ENCODE assay signal across 11 cellular contexts in genomic region chr20:32386091-32386490, GRCh38. TPM values are rescaled to one million over a fixed set of nuclear protein-coding genes. Genes with fewer than 3 reads are reported as not detected.
DNase-seq lines count a peak whose midpoint lies in the region; ATAC-seq, FAIRE-seq and TF ChIP-seq lines count a peak whose summit lies in the region.
"Had no signal": no experiment of that assay in that cellular context is flagged by ENCODE, and none has a peak within 500 bp of the region (broad histone marks: within the 10 kb centered on the region; RNA-seq: fewer than 3 reads in every experiment).

No MANE protein-coding gene starts in this region.

- peak overlapping the region; percentile 51 for H3K4me3 ChIP-seq in coronary artery
- H3K4me3 ChIP-seq: GM12878 had no signal

- no peaks in the 10 kb centered on the region for H3K9me3 Mint-ChIP-seq in CD4-positive, alpha-beta T cell
- no peaks in the 10 kb centered on the region for H3K9me3 Mint-ChIP-seq in nephron

- POLR2A ChIA-PET in CD4-positive, alpha-beta T cell (lab: Charles Lee) = interaction anchor here (0.6 to 1.3 kb wide), 4 partner anchors 15 to 58 kb away, joined by 4 to 5 read pairs (median 4); no protein-coding TSS in a partner anchor

- no peak for ATAC-seq in CD4-positive, alpha-beta T cell (ENCODE audit: poor library complexity)
- ATAC-seq in HG03460 (IDR thresholded peaks at IDR 0.05; ENCODE audit: unreplicated experiment) = no peak
- ATAC-seq: GM12878 had no signal

- peaks cover 77% of the 10 kb centered on the region for H3K4me1 Mint-ChIP-seq in CD4-positive, alpha-beta T cell (ENCODE audit: low read depth)
- peaks cover 18% of the 10 kb centered on the region for H3K4me1 Mint-ChIP-seq in nephron

- H3K27ac Mint-ChIP-seq in CD4-positive, alpha-beta T cell = peak overlapping the region; percentile 82
- peak overlapping the region; percentile 10 to 71 (median 29) for H3K27ac Mint-ChIP-seq in nephron

- no peak for DNase-seq in CD4-positive, alpha-beta T cell
- peak; percentile 34 for DNase-seq in HCEC 1CT
- no peak for DNase-seq in coronary artery (ENCODE audit: low spot score)
- no peak for DNase-seq in H54 (ENCODE audit: insufficient read length, low spot score)
- DNase-seq in stimulated activated CD4-positive, alpha-beta T cell treated with anti-CD3 and anti-CD28 coated beads, Interleukin-15, amount 100 ng/mL, for 24 hours = no peak
- DNase-seq: activated T-cell treated with anti-CD3 and anti-CD28 coated beads, Interleukin-2, amount 50 U/mL, for 48 hours; H7 had no signal

- H3K36me3 Mint-ChIP-seq in CD4-positive, alpha-beta T cell (ENCODE audit: low read depth) = peaks cover 52% of the 10 kb centered on the region
- peaks cover 32% of the 10 kb centered on the region for H3K36me3 Mint-ChIP-seq in nephron (ENCODE audit: low read depth)

- no peak for FAIRE-seq in H54 (lab: Jason Lieb, UNC)
- FAIRE-seq: GM12878, RCC 7860 had no signal

- no peaks in the 10 kb centered on the region for H3K27me3 Mint-ChIP-seq in CD4-positive, alpha-beta T cell
- no peaks in the 10 kb centered on the region for H3K27me3 Mint-ChIP-seq in nephron (ENCODE audit: low read depth)

- no peaks in the 10 kb centered on the region for H3K9me3 ChIP-seq in CD4-positive, alpha-beta T cell (ENCODE audit: control insufficient read depth, low read length)

- H3K4me3 Mint-ChIP-seq in CD4-positive, alpha-beta T cell = no peak overlapping the region
- H3K4me3 Mint-ChIP-seq in nephron = no peak overlapping the region

- no peak overlapping the region for H3K27ac ChIP-seq in CD4-positive, alpha-beta T cell (ENCODE audit: low read depth, low read length)
- H3K27ac ChIP-seq in coronary artery = peak overlapping the region in 1 of 2 donors; percentile 39

- intact Hi-C loops in CD4-positive, alpha-beta T cell (cut with DNase I, micrococcal nuclease) = loop anchor here in 1 of 2 experiments (2.0 kb wide), 1 partner anchor 27 kb away; the partner anchor contains the start of gene ASXL1

- no peak for TF ChIP-seq CTCF in CD4-positive, alpha-beta T cell (IDR thresholded peaks at IDR 0.05)
- no peak for TF ChIP-seq CTCF in coronary artery (IDR thresholded peaks at IDR 0.05)
- no peak for TF ChIP-seq CTCF in nephron (IDR thresholded peaks at IDR 0.05; ENCODE audit: unreplicated experiment in 3 of 3)

- H3K27me3 ChIP-seq in CD4-positive, alpha-beta T cell (ENCODE audit: control insufficient read depth, insufficient read depth, low read length) = no peaks in the 10 kb centered on the region

- no peak for TF ChIP-seq POLR2A in H54 (IDR thresholded peaks at IDR 0.05; ENCODE audit: low read depth, low read length)

- CTCF ChIA-PET in CD4-positive, alpha-beta T cell (lab: Charles Lee) = interaction anchor here (1.2 to 1.6 kb wide), 2 partner anchors 15 to 99 kb away, joined by 3 read pairs; no protein-coding TSS in a partner anchor

RNA-seq across cellular contexts. Expression of gene ASXL1, which starts 28.0 kb away (rescaled TPM):
- 100 to 1,000 TPM; 213 to 222 TPM for total RNA-seq in CD4-positive, alpha-beta T cell
